ENCODE assay signal across 25 cellular contexts in the genomic region with DNA sequence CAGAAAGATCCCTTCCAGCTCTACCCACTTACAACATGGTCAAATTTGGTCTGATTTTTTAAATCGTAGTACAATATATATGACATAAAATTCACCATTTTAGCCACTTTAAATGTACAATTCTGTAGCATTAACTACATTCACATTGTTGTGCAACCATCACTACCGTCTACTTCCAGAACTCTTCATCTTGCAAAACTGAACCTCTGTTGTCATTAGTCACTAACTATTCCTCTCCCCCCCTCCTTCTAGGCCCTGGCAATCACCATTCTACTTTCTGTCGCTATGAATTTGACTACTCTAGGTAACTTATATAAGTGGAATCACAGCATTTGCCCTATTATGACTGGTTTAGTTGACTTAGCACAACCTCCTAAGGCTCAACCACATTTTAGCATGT. TPM values are rescaled to one million over a fixed set of nuclear protein-coding genes. Genes with fewer than 3 reads are reported as not detected.
A peak's percentile ranks its signal among the peaks of the same experiment; 100 is the strongest.
DNase-seq lines count a peak whose midpoint lies in the region; ATAC-seq lines count a peak whose summit lies in the region.
"Had no signal": no experiment of that assay in that cellular context is flagged by ENCODE, and none has a peak within 500 bp of the region (broad histone marks: within the 10 kb centered on the region; RNA-seq: fewer than 3 reads in every experiment).

No MANE protein-coding gene starts in this region.

- H3K4me1 ChIP-seq in naive thymus-derived CD4-positive, alpha-beta T cell (ENCODE audit: control insufficient read depth in 2 of 2, insufficient read depth in 2 of 2, low read length in 2 of 2): peaks cover 0 to 4% of the 10 kb centered on the region in 2 donors
- H3K4me1 ChIP-seq: SJCRH30 had no signal

- no peaks in the 10 kb centered on the region for H3K36me3 Mint-ChIP-seq in activated CD4-positive, alpha-beta T cell treated with anti-CD3 and anti-CD28 coated beads, Interleukin-2, amount 10 ng/mL, durations not matched to agents 24 days and 14 days (ENCODE audit: low read depth)
- H3K36me3 Mint-ChIP-seq in activated CD4-positive, alpha-beta T cell treated with anti-CD3 and anti-CD28 coated beads for 36 hours (ENCODE audit: low read depth): no peaks in the 10 kb centered on the region
- H3K36me3 Mint-ChIP-seq in naive thymus-derived CD4-positive, alpha-beta T cell: peaks cover 0 to 22% (median 4%) of the 10 kb centered on the region in 5 donors
- peaks cover 12% of the 10 kb centered on the region for H3K36me3 Mint-ChIP-seq in activated CD4-positive, alpha-beta T cell treated with anti-CD3 and anti-CD28 coated beads, Interleukin-2, amount 10 ng/mL, durations not matched to agents 7 days and 5 days (ENCODE audit: low read depth)

- H3K36me3 ChIP-seq in naive thymus-derived CD4-positive, alpha-beta T cell (ENCODE audit: control insufficient read depth in 2 of 3, insufficient read depth in 3 of 3, low read length in 3 of 3): no peaks in the 10 kb centered on the region
- H3K36me3 ChIP-seq: SJCRH30 had no signal

- peaks cover 17% of the 10 kb centered on the region for H3K9me3 Mint-ChIP-seq in activated CD4-positive, alpha-beta T cell treated with anti-CD3 and anti-CD28 coated beads, Interleukin-2, amount 10 ng/mL, durations not matched to agents 24 days and 14 days
- peaks cover 3% of the 10 kb centered on the region for H3K9me3 Mint-ChIP-seq in activated CD4-positive, alpha-beta T cell treated with anti-CD3 and anti-CD28 coated beads for 36 hours (ENCODE audit: low read depth)
- H3K9me3 Mint-ChIP-seq in naive thymus-derived CD4-positive, alpha-beta T cell: peaks cover 0 to 28% (median 4%) of the 10 kb centered on the region in 11 donors
- peaks cover 27% of the 10 kb centered on the region for H3K9me3 Mint-ChIP-seq in activated CD4-positive, alpha-beta T cell treated with anti-CD3 and anti-CD28 coated beads, Interleukin-2, amount 10 ng/mL, durations not matched to agents 7 days and 5 days

- no peaks in the 10 kb centered on the region for H3K27me3 ChIP-seq in naive thymus-derived CD4-positive, alpha-beta T cell (ENCODE audit: control insufficient read depth in 2 of 2, insufficient read depth in 2 of 2, low read length in 2 of 2)

- H3K4me3 ChIP-seq in naive thymus-derived CD4-positive, alpha-beta T cell (ENCODE audit: low read length): no peak overlapping the region
- H3K4me3 ChIP-seq: SJCRH30 had no signal

- CTCF ChIA-PET in activated CD4-positive, alpha-beta T cell treated with anti-CD3 and anti-CD28 coated beads for 36 hours (lab: Charles Lee): no interaction called here
- CTCF ChIA-PET in naive thymus-derived CD4-positive, alpha-beta T cell (lab: Charles Lee): no interaction called here
- CTCF ChIA-PET in activated CD4-positive, alpha-beta T cell treated with anti-CD3 and anti-CD28 coated beads, Interleukin-2, amount 10 ng/mL, durations not matched to agents 7 days and 5 days (lab: Charles Lee): no interaction called here

- intact Hi-C loops in activated CD4-positive, alpha-beta T cell treated with anti-CD3 and anti-CD28 coated beads, Interleukin-2, amount 10 ng/mL, durations not matched to agents 24 days and 14 days (cut with micrococcal nuclease): no loop called here
- intact Hi-C loops in activated CD4-positive, alpha-beta T cell treated with anti-CD3 and anti-CD28 coated beads for 36 hours (cut with DNase I, micrococcal nuclease): no loop called here
- intact Hi-C loops in naive thymus-derived CD4-positive, alpha-beta T cell (cut with micrococcal nuclease): no loop called here

- H3K4me3 Mint-ChIP-seq in activated CD4-positive, alpha-beta T cell treated with anti-CD3 and anti-CD28 coated beads, Interleukin-2, amount 10 ng/mL, durations not matched to agents 24 days and 14 days: no peak overlapping the region
- H3K4me3 Mint-ChIP-seq in activated CD4-positive, alpha-beta T cell treated with anti-CD3 and anti-CD28 coated beads for 36 hours: no peak overlapping the region
- H3K4me3 Mint-ChIP-seq in naive thymus-derived CD4-positive, alpha-beta T cell: no peak overlapping the region
- no peak overlapping the region for H3K4me3 Mint-ChIP-seq in activated CD4-positive, alpha-beta T cell treated with anti-CD3 and anti-CD28 coated beads, Interleukin-2, amount 10 ng/mL, durations not matched to agents 7 days and 5 days

- POLR2A ChIA-PET in activated CD4-positive, alpha-beta T cell treated with anti-CD3 and anti-CD28 coated beads for 36 hours (lab: Charles Lee): no interaction called here
- POLR2A ChIA-PET in naive thymus-derived CD4-positive, alpha-beta T cell (lab: Charles Lee): no interaction called here
- POLR2A ChIA-PET in activated CD4-positive, alpha-beta T cell treated with anti-CD3 and anti-CD28 coated beads, Interleukin-2, amount 10 ng/mL, durations not matched to agents 7 days and 5 days (lab: Charles Lee): interaction anchor here (0.5 kb wide), 1 partner anchor 68 kb away, joined by 8 read pairs; no protein-coding TSS in a partner anchor

- no peak for ATAC-seq in activated CD4-positive, alpha-beta T cell treated with anti-CD3 and anti-CD28 coated beads for 36 hours
- ATAC-seq in naive thymus-derived CD4-positive, alpha-beta T cell: peak; percentile 58

- no peak overlapping the region for H3K27ac Mint-ChIP-seq in activated CD4-positive, alpha-beta T cell treated with anti-CD3 and anti-CD28 coated beads, Interleukin-2, amount 10 ng/mL, durations not matched to agents 24 days and 14 days
- no peak overlapping the region for H3K27ac Mint-ChIP-seq in activated CD4-positive, alpha-beta T cell treated with anti-CD3 and anti-CD28 coated beads for 36 hours
- no peak overlapping the region for H3K27ac Mint-ChIP-seq in naive thymus-derived CD4-positive, alpha-beta T cell
- no peak overlapping the region for H3K27ac Mint-ChIP-seq in activated CD4-positive, alpha-beta T cell treated with anti-CD3 and anti-CD28 coated beads, Interleukin-2, amount 10 ng/mL, durations not matched to agents 7 days and 5 days

- H3K27ac ChIP-seq in naive thymus-derived CD4-positive, alpha-beta T cell (ENCODE audit: low read depth, low read length): no peak overlapping the region
- H3K27ac ChIP-seq: 22Rv1, RWPE1, SJCRH30 had no signal

- DNase-seq in activated CD4-positive, alpha-beta T cell treated with anti-CD3 and anti-CD28 coated beads, Interleukin-2, amount 10 ng/mL, durations not matched to agents 24 days and 14 days: peak; percentile 37
- no peak for DNase-seq in activated CD4-positive, alpha-beta T cell treated with anti-CD3 and anti-CD28 coated beads for 36 hours
- DNase-seq in MV-4-11 (lab: John Stamatoyannopoulos, UW): peak; percentile 88
- DNase-seq in SIG-M5 (lab: John Stamatoyannopoulos, UW): peak; percentile 72
- no peak for DNase-seq in naive thymus-derived CD4-positive, alpha-beta T cell
- no peak for DNase-seq in activated CD4-positive, alpha-beta T cell treated with anti-CD3 and anti-CD28 coated beads, Interleukin-2, amount 10 ng/mL, durations not matched to agents 7 days and 5 days
- DNase-seq in stimulated activated CD4-positive, alpha-beta T cell treated with anti-CD3 and anti-CD28 coated beads, Interleukin-4, amount 100 ng/mL, for 24 hours: no peak
- no peak for DNase-seq in NCI-H82 (lab: John Stamatoyannopoulos, UW)
- DNase-seq: ACHN, C1 segment of cervical spinal cord, DMS53, EL, GF-D8, GOT3, HCEC 1CT, IMR-90, Karpas-422, NCI-H1105, NCI-H2029 treated with DMSO at 0.1 percent for 48 hours, NCI-H226, NCI-H524 treated with DMSO at 0.1 percent for 48 hours, SJCRH30 had no signal

- H3K9me3 ChIP-seq in naive thymus-derived CD4-positive, alpha-beta T cell (ENCODE audit: control insufficient read depth in 2 of 3, low read length in 3 of 3): no peaks in the 10 kb centered on the region
- H3K9me3 ChIP-seq: SJCRH30 had no signal

- peaks cover 44% of the 10 kb centered on the region for H3K27me3 Mint-ChIP-seq in activated CD4-positive, alpha-beta T cell treated with anti-CD3 and anti-CD28 coated beads, Interleukin-2, amount 10 ng/mL, durations not matched to agents 24 days and 14 days
- peaks cover 23% of the 10 kb centered on the region for H3K27me3 Mint-ChIP-seq in activated CD4-positive, alpha-beta T cell treated with anti-CD3 and anti-CD28 coated beads for 36 hours
- H3K27me3 Mint-ChIP-seq in naive thymus-derived CD4-positive, alpha-beta T cell: peaks cover 0 to 60% (median 5%) of the 10 kb centered on the region in 5 donors
- peaks cover 59% of the 10 kb centered on the region for H3K27me3 Mint-ChIP-seq in activated CD4-positive, alpha-beta T cell treated with anti-CD3 and anti-CD28 coated beads, Interleukin-2, amount 10 ng/mL, durations not matched to agents 7 days and 5 days

- H3K4me1 Mint-ChIP-seq in activated CD4-positive, alpha-beta T cell treated with anti-CD3 and anti-CD28 coated beads, Interleukin-2, amount 10 ng/mL, durations not matched to agents 24 days and 14 days: peaks cover 3% of the 10 kb centered on the region
- H3K4me1 Mint-ChIP-seq in activated CD4-positive, alpha-beta T cell treated with anti-CD3 and anti-CD28 coated beads for 36 hours: no peaks in the 10 kb centered on the region
- H3K4me1 Mint-ChIP-seq in naive thymus-derived CD4-positive, alpha-beta T cell: peaks cover 0 to 10% (median 0%) of the 10 kb centered on the region in 7 donors
- peaks cover 11% of the 10 kb centered on the region for H3K4me1 Mint-ChIP-seq in activated CD4-positive, alpha-beta T cell treated with anti-CD3 and anti-CD28 coated beads, Interleukin-2, amount 10 ng/mL, durations not matched to agents 7 days and 5 days

RNA-seq across cellular contexts. Expression of a gene that starts 35.7 kb away (rescaled TPM):
- total RNA-seq in activated CD4-positive, alpha-beta T cell treated with anti-CD3 and anti-CD28 coated beads, Interleukin-2, amount 10 ng/mL, durations not matched to agents 24 days and 14 days: 6.1 and 6.8 TPM in 2 replicates
- under 1 TPM in 1 of 2 experiments, not detected in 1; 0.09 TPM for total RNA-seq in activated CD4-positive, alpha-beta T cell treated with anti-CD3 and anti-CD28 coated beads for 36 hours
- total RNA-seq in naive thymus-derived CD4-positive, alpha-beta T cell: 10 to 100 TPM in 2 of 5 experiments, 1 to 10 TPM in 1, under 1 TPM in 2; 0.41 to 34.9 (median 2.0) TPM
- under 1 TPM in 1 of 2 donors, not detected in 1; 0.13 TPM for polyA plus RNA-seq in naive thymus-derived CD4-positive, alpha-beta T cell
- total RNA-seq in activated CD4-positive, alpha-beta T cell treated with anti-CD3 and anti-CD28 coated beads, Interleukin-2, amount 10 ng/mL, durations not matched to agents 7 days and 5 days: 10 to 100 TPM; 28.6 to 29.1 TPM
- total RNA-seq: IMR-90, SJCRH30 had no signal
- polyA plus RNA-seq: IMR-90 had no signal

RNA-seq across cellular contexts. Expression of a gene that starts 52.5 kb away (rescaled TPM):
- total RNA-seq in activated CD4-positive, alpha-beta T cell treated with anti-CD3 and anti-CD28 coated beads, Interleukin-2, amount 10 ng/mL, durations not matched to agents 24 days and 14 days: 1.7 and 2.3 TPM in 2 replicates
- total RNA-seq in activated CD4-positive, alpha-beta T cell treated with anti-CD3 and anti-CD28 coated beads for 36 hours: under 1 TPM; 0.14 to 0.25 TPM
- 10 to 100 TPM in 1 of 5 experiments, 1 to 10 TPM in 1, under 1 TPM in 3; 0.66 to 22.5 (median 0.95) TPM for total RNA-seq in naive thymus-derived CD4-positive, alpha-beta T cell
- polyA plus RNA-seq in naive thymus-derived CD4-positive, alpha-beta T cell: not detected
- 10 to 100 TPM; 21.6 to 25.2 TPM for total RNA-seq in activated CD4-positive, alpha-beta T cell treated with anti-CD3 and anti-CD28 coated beads, Interleukin-2, amount 10 ng/mL, durations not matched to agents 7 days and 5 days
- total RNA-seq: IMR-90, M059J, SJCRH30 had no signal
- polyA plus RNA-seq: IMR-90 had no signal

Comparison
In these comparisons a context has a peak if more than half of its experiments do, and no peak if none do; other contexts are left out.
1. DNase-seq: peak in activated CD4-positive, alpha-beta T cell treated with anti-CD3 and anti-CD28 coated beads, Interleukin-2, amount 10 ng/mL, durations not matched to agents 24 days and 14 days (single experiment), MV-4-11 (single experiment) and SIG-M5 (single experiment); none in activated CD4-positive, alpha-beta T cell treated with anti-CD3 and anti-CD28 coated beads for 36 hours (single experiment), naive thymus-derived CD4-positive, alpha-beta T cell (0 of 9), activated CD4-positive, alpha-beta T cell treated with anti-CD3 and anti-CD28 coated beads, Interleukin-2, amount 10 ng/mL, durations not matched to agents 7 days and 5 days (single experiment), stimulated activated CD4-positive, alpha-beta T cell treated with anti-CD3 and anti-CD28 coated beads, Interleukin-4, amount 100 ng/mL, for 24 hours (single experiment) and NCI-H82 (single experiment).